8 cellular contexts compared by ENCODE assay signal in genomic region chr14:103386632-103387329, GRCh38. TPM values are rescaled to one million over a fixed set of nuclear protein-coding genes. Genes with fewer than 3 reads are reported as not detected.
DNase-seq lines count a peak whose midpoint lies in the region; ATAC-seq, FAIRE-seq and TF ChIP-seq lines count a peak whose summit lies in the region.

No MANE protein-coding gene starts in this region.

- H2BK5ac ChIP-seq in IMR-90 (ENCODE audit: low read depth, low read length, poor library complexity, severe bottlenecking) (peak overlapping the region; percentile 86), mesenchymal stem cell (ENCODE audit: low read depth, low read length, poor library complexity, severe bottlenecking) (no peak overlapping the region)

- intact Hi-C loops in IMR-90 (cut with micrococcal nuclease): no loop called here
- intact Hi-C loops in aorta (cut with DNase I): loop anchor here in 1 of 2 donors (5.0 kb wide), 2 partner anchors 46 to 54 kb away; partner anchors contain the start of gene EIF5

- no peak for ATAC-seq in IMR-90 (ENCODE audit: low read depth)
- no peak for ATAC-seq in aorta (ENCODE audit: low FRiP score)

- H3K27me3 ChIP-seq in IMR-90 (ENCODE audit: control insufficient read depth, insufficient read depth, low read length): no peaks in the 10 kb centered on the region
- H3K27me3 ChIP-seq in bronchial epithelial cell (ENCODE audit: control insufficient read depth, insufficient read depth, low read length): no peaks in the 10 kb centered on the region
- no peaks in the 10 kb centered on the region for H3K27me3 ChIP-seq in mesenchymal stem cell (ENCODE audit: control insufficient read depth in 1 of 2, insufficient read depth in 1 of 2, low read length in 2 of 2)
- no peaks in the 10 kb centered on the region for H3K27me3 ChIP-seq in aorta (ENCODE audit: control insufficient read depth in 1 of 2, insufficient read depth in 2 of 2, low read length in 1 of 2)

- H4K91ac ChIP-seq in IMR-90 (ENCODE audit: insufficient read depth, low read depth, low read length): no peak overlapping the region
- H4K91ac ChIP-seq in mesenchymal stem cell (ENCODE audit: low read length): no peak overlapping the region

- H3K4me3 ChIP-seq in AG10803 (ENCODE audit: low read length) (peak overlapping the region; percentile 98), IMR-90 (ENCODE audit: insufficient read depth, low read depth, low read length) (peak overlapping the region; percentile 100), bronchial epithelial cell (ENCODE audit: low read depth, low read length) (peak overlapping the region; percentile 77), mesenchymal stem cell (ENCODE audit: insufficient read depth in 1 of 2, low read depth in 1 of 2, low read length in 2 of 2) (peak overlapping the region; percentile 52 to 100), aorta (ENCODE audit: low read length in 2 of 2) (peak overlapping the region; percentile 92)

- CTCF ChIA-PET in IMR-90 (lab: Yijun Ruan, JAX): no interaction called here

- H3K14ac ChIP-seq in IMR-90 (replicated peaks; ENCODE audit: low read depth, low read length) (peak overlapping the region; percentile 98; the same call in 1 of the 2 replicates), mesenchymal stem cell (ENCODE audit: low read length in 2 of 2) (no peak overlapping the region)

- H3K9me3 ChIP-seq in IMR-90 (ENCODE audit: control insufficient read depth, insufficient read depth, low read length) (no peaks in the 10 kb centered on the region), mesenchymal stem cell (ENCODE audit: control insufficient read depth, low read length) (no peaks in the 10 kb centered on the region), aorta (ENCODE audit: control insufficient read depth, low read length) (no peaks in the 10 kb centered on the region)

- DNase-seq in AG10803 (ENCODE audit: low read depth) (peak; percentile 33), IMR-90 (peak; percentile 35), bronchial epithelial cell (ENCODE audit: low read depth) (no peak), mesenchymal stem cell (peak; percentile 49), aorta (no peak), D721Med (ENCODE audit: insufficient read length, low spot score) (no peak)
- no peak for DNase-seq in stimulated activated CD4-positive, alpha-beta T cell treated with anti-CD3 and anti-CD28 coated beads, Interleukin-2, amount 100 ng/mL, for 24 hours
- DNase-seq in activated CD8-positive, alpha-beta memory T cell treated with anti-CD3 and anti-CD28 coated beads for 24 hours: no peak

- no peak overlapping the region for H2BK15ac ChIP-seq in IMR-90 (ENCODE audit: low read depth, low read length)
- H2BK15ac ChIP-seq in mesenchymal stem cell (ENCODE audit: low read depth, poor library complexity, severe bottlenecking): no peak overlapping the region

- TF ChIP-seq CTCF in AG10803 (conservative IDR thresholded peaks at IDR 0.05; ENCODE audit: low read length) (no peak), IMR-90 (conservative IDR thresholded peaks at IDR 0.05; ENCODE audit: low read depth, low read length) (no peak), bronchial epithelial cell (IDR thresholded peaks at IDR 0.05; ENCODE audit: insufficient read depth, low read length, severe bottlenecking) (no peak), D721Med (IDR thresholded peaks at IDR 0.05; ENCODE audit: insufficient read depth, missing control alignments) (no peak)

- no peak overlapping the region for H2BK120ac ChIP-seq in IMR-90 (ENCODE audit: low read depth, low read length)
- H2BK120ac ChIP-seq in mesenchymal stem cell (ENCODE audit: low read depth, low read length): no peak overlapping the region

- H3K18ac ChIP-seq in IMR-90 (ENCODE audit: low read depth, low read length): no peak overlapping the region
- no peak overlapping the region for H3K18ac ChIP-seq in mesenchymal stem cell (ENCODE audit: low read depth in 1 of 2, low read length in 2 of 2)

- no peak for TF ChIP-seq RAD21 in IMR-90 (IDR thresholded peaks at IDR 0.05; ENCODE audit: low read length)

- H2AK9ac ChIP-seq in IMR-90 (replicated peaks; ENCODE audit: low read depth, low read length, poor library complexity): no peak overlapping the region

- no peak overlapping the region for H2BK12ac ChIP-seq in mesenchymal stem cell (ENCODE audit: low read length in 2 of 2)

- H3K4me2 ChIP-seq in IMR-90 (ENCODE audit: low read depth, low read length) (peak overlapping the region; percentile 98), mesenchymal stem cell (ENCODE audit: low read length, poor library complexity, severe bottlenecking) (peak overlapping the region; percentile 74)

- H3K27ac ChIP-seq in IMR-90 (ENCODE audit: insufficient read depth, low read length): peak overlapping the region; percentile 93; the same call in 1 of the 2 replicates
- H3K27ac ChIP-seq in mesenchymal stem cell (ENCODE audit: low read length, poor library complexity, severe bottlenecking): peak overlapping the region; percentile 20
- peak overlapping the region; percentile 19 to 73 for H3K27ac ChIP-seq in aorta (ENCODE audit: low read depth in 1 of 2, low read length in 2 of 2)

- 0 out of 2 replicates have a peak overlapping the region, but pooled peaks have one; percentile 6 for H3K4ac ChIP-seq in IMR-90 (ENCODE audit: low read depth, low read length)
- H3K4ac ChIP-seq in mesenchymal stem cell (ENCODE audit: low read depth in 1 of 2, low read length in 2 of 2): no peak overlapping the region

- FAIRE-seq in bronchial epithelial cell (lab: Jason Lieb, UNC) (no peak), D721Med (lab: Jason Lieb, UNC) (no peak)

- no peak overlapping the region for H4K8ac ChIP-seq in IMR-90 (ENCODE audit: low read depth in 2 of 2, low read length in 2 of 2)
- H4K8ac ChIP-seq in mesenchymal stem cell (ENCODE audit: low read length): no peak overlapping the region

- 0% methylated on average over 2 of the region's 11 CpGs; no CpG with 5 or more reads in 1 of the 2 experiments for WGBS in IMR-90 (ENCODE audit: extremely low coverage in 2 of 2, insufficient read length in 1 of 2), 2 experiments
- 29% methylated on average over 4 of the region's 11 CpGs for WGBS in mesenchymal stem cell
- 9% methylated on average over 11 of the region's 11 CpGs for WGBS in aorta, 2 donors

- H3K79me1 ChIP-seq in IMR-90 (ENCODE audit: low read depth in 1 of 2, low read length in 2 of 2) (peaks cover 5 to 35% of the 10 kb centered on the region in 2 experiments; a peak in 3 of 4 replicates), mesenchymal stem cell (replicated peaks; ENCODE audit: low read length, poor library complexity, severe bottlenecking) (no peaks in the 10 kb centered on the region)

- TF ChIP-seq POLR2A in IMR-90 (IDR thresholded peaks at IDR 0.05; ENCODE audit: low read depth, low read length): no peak

- H3K23ac ChIP-seq in IMR-90 (ENCODE audit: low read depth, low read length) (peak overlapping the region; percentile 99), mesenchymal stem cell (ENCODE audit: low read length in 2 of 2) (no peak overlapping the region)

- no peak overlapping the region for H2AFZ ChIP-seq in IMR-90 (replicated peaks; ENCODE audit: low read length, poor library complexity)
- H2AFZ ChIP-seq in mesenchymal stem cell (ENCODE audit: low read depth, low read length): no peak overlapping the region

- H4K5ac ChIP-seq in IMR-90 (ENCODE audit: low read depth, low read length): no peak overlapping the region

- H3K9me1 ChIP-seq in IMR-90 (ENCODE audit: insufficient read depth, low read length): peaks cover 14% of the 10 kb centered on the region

- H3K36me3 ChIP-seq in IMR-90 (ENCODE audit: control insufficient read depth, insufficient read depth, low read length) (no peaks in the 10 kb centered on the region), bronchial epithelial cell (ENCODE audit: control insufficient read depth, insufficient read depth, low read length) (no peaks in the 10 kb centered on the region), mesenchymal stem cell (ENCODE audit: control insufficient read depth in 1 of 2, insufficient read depth in 2 of 2, low read depth in 1 of 2, low read length in 2 of 2) (no peaks in the 10 kb centered on the region), aorta (ENCODE audit: control insufficient read depth in 1 of 2, insufficient read depth in 2 of 2, low read length in 1 of 2) (no peaks in the 10 kb centered on the region)

- in situ Hi-C loops in IMR-90 (cut with MboI; ENCODE audit: low sequenced_read_pairs): no loop called here

- H2BK20ac ChIP-seq in IMR-90 (ENCODE audit: low read depth, low read length): no peak overlapping the region

- H3K9ac ChIP-seq in IMR-90 (ENCODE audit: low read depth, low read length) (peak overlapping the region; percentile 99), mesenchymal stem cell (ENCODE audit: low read length) (peak overlapping the region; percentile 99)

- dilution Hi-C loops in IMR-90 (cut with HindIII; ENCODE audit: low sequenced_read_pairs, unreplicated experiment): no loop called here

- H2AK5ac ChIP-seq in IMR-90 (ENCODE audit: low read depth, low read length) (no peak overlapping the region), mesenchymal stem cell (ENCODE audit: low read length, severe bottlenecking) (no peak overlapping the region)

- H3K4me1 ChIP-seq in IMR-90 (ENCODE audit: control insufficient read depth, insufficient read depth, low read length): peaks cover 12% of the 10 kb centered on the region
- H3K4me1 ChIP-seq in mesenchymal stem cell (ENCODE audit: control insufficient read depth, insufficient read depth, low read depth, low read length): peaks cover 14% of the 10 kb centered on the region
- peaks cover 0 to 5% of the 10 kb centered on the region in 2 donors for H3K4me1 ChIP-seq in aorta (ENCODE audit: control insufficient read depth in 1 of 2, insufficient read depth in 2 of 2, low read length in 2 of 2)

- peaks cover 60% of the 10 kb centered on the region for H4K20me1 ChIP-seq in IMR-90 (ENCODE audit: insufficient read depth, low read length)

- BruUV-seq in IMR-90 (replicated peaks; lab: Mats Ljungman, UMichigan): no TSS peak

- peak overlapping the region; percentile 86 for H3K56ac ChIP-seq in IMR-90 (ENCODE audit: extremely low read depth, insufficient read depth, low read length)

- POLR2A ChIA-PET in IMR-90 (lab: Charles Lee; ENCODE audit: unreplicated experiment): interaction anchor here (0.6 kb wide), 1 partner anchor 50 kb away, joined by 4 read pairs; no protein-coding TSS in a partner anchor

RNA-seq across cellular contexts. Expression of gene MARK3, which starts 1.6 kb away (rescaled TPM):
- total RNA-seq in IMR-90 (2012; rRNA removed): 80.5 and 88.0 TPM in 2 replicates
- polyA plus RNA-seq in IMR-90 (2012; rRNA removed): 72.8 and 78.5 TPM in 2 replicates
- 34.2 and 35.5 TPM in 2 replicates for polyA plus RNA-seq in IMR-90 (2012; cell fraction: cytosol; rRNA removed)
- polyA plus RNA-seq in IMR-90 (2012; cell fraction: nucleus; rRNA removed; ENCODE audit: low replicate concordance): 156 and 427 TPM in 2 replicates
- 77.9 and 98.7 TPM in 2 replicates for total RNA-seq in bronchial epithelial cell
- 51.9 TPM for polyA plus RNA-seq in mesenchymal stem cell (2013, experiment 1 of 2)
- polyA plus RNA-seq in mesenchymal stem cell (2013, experiment 2 of 2): 50.3 TPM
- 100 to 1,000 TPM in 1 of 2 donors, 10 to 100 TPM in 1; 77.3 to 121 TPM for total RNA-seq in aorta
- 10 to 100 TPM; 21.7 to 94.6 TPM for polyA plus RNA-seq in aorta

RNA-seq across cellular contexts. Expression of gene EIF5, which starts 52.7 kb away (rescaled TPM):
- total RNA-seq in IMR-90 (2012; rRNA removed) (163 and 241 TPM in 2 replicates), bronchial epithelial cell (133 and 180 TPM in 2 replicates), aorta (100 to 1,000 TPM; 202 to 218 TPM)
- polyA plus RNA-seq in IMR-90 (2012; rRNA removed) (163 and 181 TPM in 2 replicates), aorta (100 to 1,000 TPM in 1 of 2 donors, 10 to 100 TPM in 1; 93.1 to 139 TPM)
- 141 and 165 TPM in 2 replicates for polyA plus RNA-seq in IMR-90 (2012; cell fraction: cytosol; rRNA removed)
- polyA plus RNA-seq in IMR-90 (2012; cell fraction: nucleus; rRNA removed; ENCODE audit: low replicate concordance): 111 and 312 TPM in 2 replicates
- polyA plus RNA-seq in mesenchymal stem cell (2013, experiment 1 of 2): 243 TPM
- polyA plus RNA-seq in mesenchymal stem cell (2013, experiment 2 of 2): 253 TPM

Comparison
In these comparisons a context has a peak if more than half of its experiments do, and no peak if none do; other contexts are left out.
1. DNase-seq: peak in AG10803 (single experiment), IMR-90 (single experiment) and mesenchymal stem cell (single experiment); none in bronchial epithelial cell (single experiment), aorta (0 of 2), D721Med (single experiment), stimulated activated CD4-positive, alpha-beta T cell treated with anti-CD3 and anti-CD28 coated beads, Interleukin-2, amount 100 ng/mL, for 24 hours (0 of 2) and activated CD8-positive, alpha-beta memory T cell treated with anti-CD3 and anti-CD28 coated beads for 24 hours (single experiment).
2. H3K27ac ChIP-seq: peak in every context shown above with its lines; median percentile 93 in IMR-90; 46 in aorta; 20 in mesenchymal stem cell.
3. Peak in every context shown above with its lines, with median percentiles within 50 percentile points of each other: H3K4me3 ChIP-seq.